In genomic region chr1:175572932-175573871, GRCh38 we compare ENCODE assay signal across 1 cellular context.
TF ChIP-seq lines count a peak whose summit lies in the region.

No MANE protein-coding gene starts in this region.

TF ChIP-seq in HEK293, 187 proteins besides CTCF, POLR2A, EP300 and RAD21 (continued from another document and continues in another):
- TF ChIP-seq ZNF449 (tag by site-specific recombination; IDR thresholded peaks at IDR 0.05) (peak; percentile 48; the same call in 1 of the 2 replicates), ZSCAN18 (tag by site-specific recombination; IDR thresholded peaks at IDR 0.05) (peak; percentile 95; the same call in 1 of the 2 replicates), KLF17 (tag by site-specific recombination; IDR thresholded peaks at IDR 0.05) (peak; percentile 67; the same call in 1 of the 2 replicates), HOXD13 (CRISPR knock-in tag; IDR thresholded peaks at IDR 0.05; ENCODE audit: borderline replicate concordance) (0 out of 2 replicates have a peak, but pooled peaks have one; percentile 55), ZIC2 (tag by site-specific recombination; IDR thresholded peaks at IDR 0.05) (peak; percentile 86), ZNF621 (tag by site-specific recombination; IDR thresholded peaks at IDR 0.05) (no peak), ZBTB17 (tag by site-specific recombination; IDR thresholded peaks at IDR 0.05) (peak; percentile 86), ZBTB20 (tag by site-specific recombination; IDR thresholded peaks at IDR 0.05) (peak; percentile 79), ZNF214 (tag by site-specific recombination; IDR thresholded peaks at IDR 0.05; ENCODE audit: borderline replicate concordance) (no peak), ZNF394 (tag by site-specific recombination; IDR thresholded peaks at IDR 0.05; ENCODE audit: borderline replicate concordance) (peak; percentile 95), YY2 (tag by site-specific recombination; IDR thresholded peaks at IDR 0.05) (no peak), ZNF302 (tag by site-specific recombination; IDR thresholded peaks at IDR 0.05; ENCODE audit: low read depth) (peak; percentile 72; the same call in 1 of the 2 replicates), ZNF843 (tag by site-specific recombination; IDR thresholded peaks at IDR 0.05) (peak; percentile 98), ZBTB7A (tag by site-specific recombination; IDR thresholded peaks at IDR 0.05; ENCODE audit: low read depth) (no peak), ZFHX2 (tag by site-specific recombination; conservative IDR thresholded peaks at IDR 0.05) (peak; percentile 98), ZNF24 (tag by site-specific recombination; IDR thresholded peaks at IDR 0.05) (peak; percentile 71; the same call in 1 of the 2 replicates), ZNF157 (tag by site-specific recombination; IDR thresholded peaks at IDR 0.05) (no peak), GLIS2 (tag by site-specific recombination; IDR thresholded peaks at IDR 0.05) (peak; percentile 80), ZNF324 (tag by site-specific recombination; IDR thresholded peaks at IDR 0.05) (peak; percentile 92), ZNF366 (tag by site-specific recombination; conservative IDR thresholded peaks at IDR 0.05) (peak; percentile 66; the same call in 1 of the 2 replicates), ZNF501 (tag by site-specific recombination; IDR thresholded peaks at IDR 0.05) (peak; percentile 71; the same call in 1 of the 2 replicates), ATF2 (tag by site-specific recombination; IDR thresholded peaks at IDR 0.05; ENCODE audit: low read depth) (peak; percentile 29; the same call in 1 of the 2 replicates), ZNF654 (tag by site-specific recombination; IDR thresholded peaks at IDR 0.05; ENCODE audit: low read depth) (no peak), ZNF280D (tag by site-specific recombination; IDR thresholded peaks at IDR 0.05) (no peak), KLF8 (tag by site-specific recombination; IDR thresholded peaks at IDR 0.05) (no peak; the same call in 1 of the 2 replicates), KLF16 (tag by site-specific recombination; IDR thresholded peaks at IDR 0.05) (peak; percentile 94), MEIS1 (CRISPR knock-in tag; IDR thresholded peaks at IDR 0.05; ENCODE audit: borderline replicate concordance) (peak; percentile 80), KLF9 (tag by site-specific recombination; IDR thresholded peaks at IDR 0.05; ENCODE audit: low read depth) (peak; percentile 81), ZXDB (tag by site-specific recombination; IDR thresholded peaks at IDR 0.05) (0 out of 2 replicates have a peak, but pooled peaks have one; percentile 44), SCRT1 (tag by site-specific recombination; IDR thresholded peaks at IDR 0.05; ENCODE audit: borderline replicate concordance) (peak; percentile 98), EGR2 (tag by site-specific recombination; IDR thresholded peaks at IDR 0.05; ENCODE audit: low read depth) (peak; percentile 96), ZBTB21 (tag by site-specific recombination; IDR thresholded peaks at IDR 0.05) (peak; percentile 68), KLF1 (tag by site-specific recombination; IDR thresholded peaks at IDR 0.05) (peak; percentile 50; the same call in 1 of the 2 replicates), ZNF37A (tag by site-specific recombination; IDR thresholded peaks at IDR 0.05) (no peak), HOXC10 (CRISPR knock-in tag; IDR thresholded peaks at IDR 0.05) (0 out of 2 replicates have a peak, but pooled peaks have one; percentile 71)
- TF ChIP-seq, protein P1, sequence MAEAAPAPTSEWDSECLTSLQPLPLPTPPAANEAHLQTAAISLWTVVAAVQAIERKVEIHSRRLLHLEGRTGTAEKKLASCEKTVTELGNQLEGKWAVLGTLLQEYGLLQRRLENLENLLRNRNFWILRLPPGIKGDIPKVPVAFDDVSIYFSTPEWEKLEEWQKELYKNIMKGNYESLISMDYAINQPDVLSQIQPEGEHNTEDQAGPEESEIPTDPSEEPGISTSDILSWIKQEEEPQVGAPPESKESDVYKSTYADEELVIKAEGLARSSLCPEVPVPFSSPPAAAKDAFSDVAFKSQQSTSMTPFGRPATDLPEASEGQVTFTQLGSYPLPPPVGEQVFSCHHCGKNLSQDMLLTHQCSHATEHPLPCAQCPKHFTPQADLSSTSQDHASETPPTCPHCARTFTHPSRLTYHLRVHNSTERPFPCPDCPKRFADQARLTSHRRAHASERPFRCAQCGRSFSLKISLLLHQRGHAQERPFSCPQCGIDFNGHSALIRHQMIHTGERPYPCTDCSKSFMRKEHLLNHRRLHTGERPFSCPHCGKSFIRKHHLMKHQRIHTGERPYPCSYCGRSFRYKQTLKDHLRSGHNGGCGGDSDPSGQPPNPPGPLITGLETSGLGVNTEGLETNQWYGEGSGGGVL (tag by site-specific recombination; IDR thresholded peaks at IDR 0.05) = peak; percentile 87
- TF ChIP-seq, protein P2, sequence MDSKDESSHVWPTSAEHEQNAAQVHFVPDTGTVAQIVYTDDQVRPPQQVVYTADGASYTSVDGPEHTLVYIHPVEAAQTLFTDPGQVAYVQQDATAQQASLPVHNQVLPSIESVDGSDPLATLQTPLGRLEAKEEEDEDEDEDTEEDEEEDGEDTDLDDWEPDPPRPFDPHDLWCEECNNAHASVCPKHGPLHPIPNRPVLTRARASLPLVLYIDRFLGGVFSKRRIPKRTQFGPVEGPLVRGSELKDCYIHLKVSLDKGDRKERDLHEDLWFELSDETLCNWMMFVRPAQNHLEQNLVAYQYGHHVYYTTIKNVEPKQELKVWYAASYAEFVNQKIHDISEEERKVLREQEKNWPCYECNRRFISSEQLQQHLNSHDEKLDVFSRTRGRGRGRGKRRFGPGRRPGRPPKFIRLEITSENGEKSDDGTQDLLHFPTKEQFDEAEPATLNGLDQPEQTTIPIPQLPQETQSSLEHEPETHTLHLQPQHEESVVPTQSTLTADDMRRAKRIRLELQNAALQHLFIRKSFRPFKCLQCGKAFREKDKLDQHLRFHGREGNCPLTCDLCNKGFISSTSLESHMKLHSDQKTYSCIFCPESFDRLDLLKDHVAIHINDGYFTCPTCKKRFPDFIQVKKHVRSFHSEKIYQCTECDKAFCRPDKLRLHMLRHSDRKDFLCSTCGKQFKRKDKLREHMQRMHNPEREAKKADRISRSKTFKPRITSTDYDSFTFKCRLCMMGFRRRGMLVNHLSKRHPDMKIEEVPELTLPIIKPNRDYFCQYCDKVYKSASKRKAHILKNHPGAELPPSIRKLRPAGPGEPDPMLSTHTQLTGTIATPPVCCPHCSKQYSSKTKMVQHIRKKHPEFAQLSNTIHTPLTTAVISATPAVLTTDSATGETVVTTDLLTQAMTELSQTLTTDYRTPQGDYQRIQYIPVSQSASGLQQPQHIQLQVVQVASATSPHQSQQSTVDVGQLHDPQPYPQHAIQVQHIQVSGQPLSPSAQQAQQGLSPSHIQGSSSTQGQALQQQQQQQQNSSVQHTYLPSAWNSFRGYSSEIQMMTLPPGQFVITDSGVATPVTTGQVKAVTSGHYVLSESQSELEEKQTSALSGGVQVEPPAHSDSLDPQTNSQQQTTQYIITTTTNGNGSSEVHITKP (tag by site-specific recombination; IDR thresholded peaks at IDR 0.05) = peak; percentile 59; the same call in 1 of the 2 replicates
- TF ChIP-seq, protein P3, sequence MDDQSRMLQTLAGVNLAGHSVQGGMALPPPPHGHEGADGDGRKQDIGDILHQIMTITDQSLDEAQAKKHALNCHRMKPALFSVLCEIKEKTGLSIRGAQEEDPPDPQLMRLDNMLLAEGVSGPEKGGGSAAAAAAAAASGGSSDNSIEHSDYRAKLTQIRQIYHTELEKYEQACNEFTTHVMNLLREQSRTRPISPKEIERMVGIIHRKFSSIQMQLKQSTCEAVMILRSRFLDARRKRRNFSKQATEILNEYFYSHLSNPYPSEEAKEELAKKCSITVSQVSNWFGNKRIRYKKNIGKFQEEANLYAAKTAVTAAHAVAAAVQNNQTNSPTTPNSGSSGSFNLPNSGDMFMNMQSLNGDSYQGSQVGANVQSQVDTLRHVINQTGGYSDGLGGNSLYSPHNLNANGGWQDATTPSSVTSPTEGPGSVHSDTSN (CRISPR knock-in tag; IDR thresholded peaks at IDR 0.05) = peak; percentile 78
- TF ChIP-seq, protein P4, sequence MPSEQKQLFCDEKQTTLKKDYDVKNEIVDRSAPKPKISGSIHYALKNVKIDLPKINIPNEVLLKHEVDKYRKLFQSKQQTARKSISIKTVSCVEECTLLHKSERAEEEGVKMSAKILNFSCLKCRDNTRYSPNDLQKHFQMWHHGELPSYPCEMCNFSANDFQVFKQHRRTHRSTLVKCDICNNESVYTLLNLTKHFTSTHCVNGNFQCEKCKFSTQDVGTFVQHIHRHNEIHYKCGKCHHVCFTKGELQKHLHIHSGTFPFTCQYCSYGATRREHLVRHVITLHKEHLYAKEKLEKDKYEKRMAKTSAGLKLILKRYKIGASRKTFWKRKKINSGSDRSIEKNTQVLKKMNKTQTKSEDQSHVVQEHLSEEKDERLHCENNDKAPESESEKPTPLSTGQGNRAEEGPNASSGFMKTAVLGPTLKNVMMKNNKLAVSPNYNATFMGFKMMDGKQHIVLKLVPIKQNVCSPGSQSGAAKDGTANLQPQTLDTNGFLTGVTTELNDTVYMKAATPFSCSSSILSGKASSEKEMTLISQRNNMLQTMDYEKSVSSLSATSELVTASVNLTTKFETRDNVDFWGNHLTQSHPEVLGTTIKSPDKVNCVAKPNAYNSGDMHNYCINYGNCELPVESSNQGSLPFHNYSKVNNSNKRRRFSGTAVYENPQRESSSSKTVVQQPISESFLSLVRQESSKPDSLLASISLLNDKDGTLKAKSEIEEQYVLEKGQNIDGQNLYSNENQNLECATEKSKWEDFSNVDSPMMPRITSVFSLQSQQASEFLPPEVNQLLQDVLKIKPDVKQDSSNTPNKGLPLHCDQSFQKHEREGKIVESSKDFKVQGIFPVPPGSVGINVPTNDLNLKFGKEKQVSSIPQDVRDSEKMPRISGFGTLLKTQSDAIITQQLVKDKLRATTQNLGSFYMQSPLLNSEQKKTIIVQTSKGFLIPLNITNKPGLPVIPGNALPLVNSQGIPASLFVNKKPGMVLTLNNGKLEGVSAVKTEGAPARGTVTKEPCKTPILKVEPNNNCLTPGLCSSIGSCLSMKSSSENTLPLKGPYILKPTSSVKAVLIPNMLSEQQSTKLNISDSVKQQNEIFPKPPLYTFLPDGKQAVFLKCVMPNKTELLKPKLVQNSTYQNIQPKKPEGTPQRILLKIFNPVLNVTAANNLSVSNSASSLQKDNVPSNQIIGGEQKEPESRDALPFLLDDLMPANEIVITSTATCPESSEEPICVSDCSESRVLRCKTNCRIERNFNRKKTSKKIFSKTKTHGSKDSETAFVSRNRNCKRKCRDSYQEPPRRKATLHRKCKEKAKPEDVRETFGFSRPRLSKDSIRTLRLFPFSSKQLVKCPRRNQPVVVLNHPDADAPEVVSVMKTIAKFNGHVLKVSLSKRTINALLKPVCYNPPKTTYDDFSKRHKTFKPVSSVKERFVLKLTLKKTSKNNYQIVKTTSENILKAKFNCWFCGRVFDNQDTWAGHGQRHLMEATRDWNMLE (tag by site-specific recombination; conservative IDR thresholded peaks at IDR 0.05; ENCODE audit: low read depth) = peak; percentile 63
